25 cellular contexts compared by ENCODE assay signal in genomic region chr21:18991846-18992245, GRCh38.
"Had no signal": no experiment of that assay in that cellular context is flagged by ENCODE, and none has a peak within 500 bp of the region (broad histone marks: within the 10 kb centered on the region; RNA-seq: fewer than 3 reads in every experiment).

No MANE protein-coding gene starts in this region.

- DNase-seq: left colon; left lung; lower lobe of right lung; mammary epithelial cell; mesenchymal stem cell; naive B cell; natural killer cell; nephron progenitor cell; occipital lobe; right lobe of liver; stimulated activated CD4-positive, alpha-beta T cell treated with anti-CD3 and anti-CD28 coated beads, Interleukin-12 subunit alpha, Interleukin-12 subunit beta, amount 100 ng/mL, for 4 hours; stimulated activated CD4-positive, alpha-beta T cell treated with anti-CD3 and anti-CD28 coated beads, Interleukin-15, amount 100 ng/mL, for 24 hours; stimulated activated CD4-positive, alpha-beta T cell treated with anti-CD3 and anti-CD28 coated beads, Interleukin-2, amount 100 ng/mL, for 24 hours; stimulated activated CD4-positive, alpha-beta T cell treated with anti-CD3 and anti-CD28 coated beads, Interleukin-4, amount 100 ng/mL, for 1 hour; stimulated activated naive B cell treated with anti-CD40 and anti-IgM and Interleukin-4, amounts not matched to agents 10 μg/mL and 1 μg/mL and 100 μg/mL, for 72 hours; stimulated activated naive CD8-positive, alpha-beta T cell treated with anti-CD3 and anti-CD28 coated beads, Interleukin-15, Interleukin-2, amounts not matched to agents 100 U/mL and 50 U/mL, for 24 hours; stomach; uterus had no signal

- H3K4me1 ChIP-seq: left lung, lower lobe of right lung, neural progenitor cell, right atrium auricular region, right lobe of liver, stomach, tibial nerve, uterus had no signal

- H3K36me3 ChIP-seq: left lung, lower lobe of right lung, neural progenitor cell, neutrophil, right atrium auricular region, right lobe of liver, stomach, thoracic aorta, tibial nerve, uterus had no signal

- ATAC-seq: left colon; left lung; lower lobe of right lung; natural killer cell; right lobe of liver; stimulated activated naive B cell treated with anti-CD40 and anti-IgM and Interleukin-4, amounts not matched to agents 10 μg/mL and 1 μg/mL and 100 μg/mL, for 72 hours; stimulated activated naive CD8-positive, alpha-beta T cell treated with anti-CD3 and anti-CD28 coated beads, Interleukin-15, Interleukin-2, amounts not matched to agents 100 U/mL and 50 U/mL, for 24 hours had no signal

- FAIRE-seq: keratinocyte had no signal

- H3K27me3 ChIP-seq: hepatocyte, left lung, neural progenitor cell, neutrophil, right atrium auricular region, right lobe of liver, stomach, tibial nerve, uterus had no signal

- H3K9ac ChIP-seq: neural progenitor cell had no signal

- H3K9me3 ChIP-seq: lower lobe of right lung, neutrophil, right atrium auricular region, right lobe of liver, thoracic aorta, tibial nerve, uterus had no signal

- H3K4me3 ChIP-seq: hepatocyte, left lung, lower lobe of right lung, neural progenitor cell, right atrium auricular region, right lobe of liver, stomach, thoracic aorta, tibial nerve, uterus had no signal

- H3K27ac ChIP-seq: hepatocyte, left lung, lower lobe of right lung, neural progenitor cell, neutrophil, right atrium auricular region, right lobe of liver, stomach, thoracic aorta, tibial nerve, uterus had no signal
